Comparison of ENCODE assay signal across 8 cellular contexts in the genomic region with DNA sequence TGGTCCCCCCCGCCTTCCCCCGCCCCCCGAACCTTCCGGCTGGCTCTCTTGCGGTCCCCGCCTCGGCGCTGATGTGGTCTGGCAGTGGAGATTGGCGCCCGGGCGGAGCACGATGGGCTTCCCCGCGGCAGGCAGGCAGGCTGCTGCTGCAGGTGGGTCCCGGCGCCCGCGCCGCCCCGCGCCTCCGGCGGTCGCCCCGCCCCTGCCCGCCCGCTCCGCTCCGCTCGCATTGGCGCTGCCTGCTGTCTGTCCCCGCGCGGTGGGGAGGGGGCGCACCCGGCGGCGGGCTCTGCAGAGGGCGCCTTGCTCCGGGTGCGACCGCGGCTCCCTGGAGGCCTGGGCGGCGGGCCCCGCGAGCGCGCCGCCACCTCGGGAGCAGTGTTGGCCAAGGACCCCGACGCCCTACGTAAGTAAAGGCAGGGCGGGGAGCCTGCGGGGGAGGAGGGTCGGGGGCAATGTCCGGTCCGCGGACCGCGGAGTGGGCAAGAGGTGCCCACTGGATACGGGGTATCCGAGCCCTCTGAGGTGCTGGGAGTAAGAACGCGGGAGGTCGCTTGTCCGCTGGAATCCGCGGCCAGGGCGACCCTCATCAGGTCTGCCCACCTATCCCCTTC. TPM values are rescaled to one million over a fixed set of nuclear protein-coding genes. Genes with fewer than 3 reads are reported as not detected.
DNase-seq lines count a peak whose midpoint lies in the region; ATAC-seq, FAIRE-seq and TF ChIP-seq lines count a peak whose summit lies in the region.

A gene with protein sequence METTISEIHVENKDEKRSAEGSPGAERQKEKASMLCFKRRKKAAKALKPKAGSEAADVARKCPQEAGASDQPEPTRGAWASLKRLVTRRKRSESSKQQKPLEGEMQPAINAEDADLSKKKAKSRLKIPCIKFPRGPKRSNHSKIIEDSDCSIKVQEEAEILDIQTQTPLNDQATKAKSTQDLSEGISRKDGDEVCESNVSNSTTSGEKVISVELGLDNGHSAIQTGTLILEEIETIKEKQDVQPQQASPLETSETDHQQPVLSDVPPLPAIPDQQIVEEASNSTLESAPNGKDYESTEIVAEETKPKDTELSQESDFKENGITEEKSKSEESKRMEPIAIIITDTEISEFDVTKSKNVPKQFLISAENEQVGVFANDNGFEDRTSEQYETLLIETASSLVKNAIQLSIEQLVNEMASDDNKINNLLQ (plus strand): TSS at position 292 of the 614 bp plus-strand sequence. CDS start 2,896 bp downstream, outside the sequence.

- H3K9me3 ChIP-seq in Caco-2 (no peaks in the 10 kb centered on the region), KOPT-K1 (ENCODE audit: insufficient read depth, low read length, poor library complexity, severe bottlenecking) (no peaks in the 10 kb centered on the region), T-helper 17 cell (ENCODE audit: control insufficient read depth, low read length, poor library complexity, severe bottlenecking) (no peaks in the 10 kb centered on the region), astrocyte (ENCODE audit: insufficient read depth, low read depth, low read length) (no peaks in the 10 kb centered on the region), iPS-15b (ENCODE audit: control insufficient read depth, insufficient read depth, low read length) (no peaks in the 10 kb centered on the region), skeletal muscle tissue (ENCODE audit: control insufficient read depth in 3 of 3, low read length in 3 of 3) (no peaks in the 10 kb centered on the region)

- no peak for FAIRE-seq in astrocyte (lab: Jason Lieb, UNC)

- ATAC-seq in GM21367 (IDR thresholded peaks at IDR 0.05; ENCODE audit: unreplicated experiment) (peak; percentile 50), T-helper 17 cell (peak; percentile 94), GM18861 (IDR thresholded peaks at IDR 0.05; ENCODE audit: unreplicated experiment) (no peak)

- DNase-seq in Caco-2 (peak; percentile 83 to 94), T-helper 17 cell (peak; percentile 56 to 71 (median 69)), astrocyte (ENCODE audit: low read depth) (peak; percentile 32)

- no peaks in the 10 kb centered on the region for H3K36me3 ChIP-seq in Caco-2 (ENCODE audit: control insufficient read depth, insufficient read depth, low read length)
- peaks cover 28% of the 10 kb centered on the region for H3K36me3 ChIP-seq in KOPT-K1 (ENCODE audit: insufficient read depth, low read length)
- no peaks in the 10 kb centered on the region for H3K36me3 ChIP-seq in astrocyte (ENCODE audit: insufficient read depth, low read length)
- H3K36me3 ChIP-seq in iPS-15b (ENCODE audit: control insufficient read depth, insufficient read depth, low read length): no peaks in the 10 kb centered on the region
- peaks cover 0 to 4% (median 0%) of the 10 kb centered on the region in 3 donors for H3K36me3 ChIP-seq in skeletal muscle tissue (ENCODE audit: control insufficient read depth in 3 of 3, insufficient read depth in 3 of 3, low read length in 3 of 3)

- peak within 1 kb of the TSS; percentile 97 for H3K4me3 ChIP-seq in Caco-2 (ENCODE audit: low read depth, low read length)
- peak within 1 kb of the TSS; percentile 83 for H3K4me3 ChIP-seq in astrocyte (ENCODE audit: insufficient read depth, low read depth, low read length)
- peak within 1 kb of the TSS; percentile 66 for H3K4me3 ChIP-seq in iPS-15b (ENCODE audit: low read depth, low read length)
- H3K4me3 ChIP-seq in skeletal muscle tissue (ENCODE audit: low read length in 3 of 3): peak within 1 kb of the TSS; percentile 72 to 77 (median 74)

- H3K27me3 Mint-ChIP-seq in Caco-2 (ENCODE audit: insufficient read depth, unreplicated experiment) (no peaks in the 10 kb centered on the region), T-helper 17 cell (no peaks in the 10 kb centered on the region), astrocyte (ENCODE audit: low read depth, unreplicated experiment) (no peaks in the 10 kb centered on the region)

- intact Hi-C loops in Caco-2 (cut with micrococcal nuclease; ENCODE audit: unreplicated experiment): loop anchor here (1.0 to 5.0 kb wide), 3 partner anchors 27 to 128 kb away; a partner anchor contains a TSS

- H3K4me3 Mint-ChIP-seq in Caco-2 (ENCODE audit: unreplicated experiment) (peak within 1 kb of the TSS; percentile 96), T-helper 17 cell (peak within 1 kb of the TSS; percentile 95), astrocyte (ENCODE audit: unreplicated experiment) (peak within 1 kb of the TSS; percentile 95)

- no peak for TF ChIP-seq CTCF in Caco-2 (IDR thresholded peaks at IDR 0.05; ENCODE audit: insufficient read depth in 1 of 2, low read depth in 1 of 2, low read length in 1 of 2, severe bottlenecking in 1 of 2, unreplicated experiment in 1 of 2)
- TF ChIP-seq CTCF in astrocyte (IDR thresholded peaks at IDR 0.05; ENCODE audit: insufficient read depth, low read depth, low read length): no peak

- H3K36me3 Mint-ChIP-seq in Caco-2 (ENCODE audit: insufficient read depth, unreplicated experiment) (peaks cover 40% of the 10 kb centered on the region), T-helper 17 cell (ENCODE audit: low read depth) (peaks cover 4% of the 10 kb centered on the region), astrocyte (ENCODE audit: low read depth, unreplicated experiment) (peaks cover 5% of the 10 kb centered on the region)

- POLR2A ChIA-PET in Caco-2 (lab: Charles Lee): interaction anchor here (1.0 kb wide), 1 partner anchor 180 kb away, joined by 4 read pairs; no protein-coding TSS in a partner anchor

- H3K4me1 ChIP-seq in Caco-2 (peaks cover 30% of the 10 kb centered on the region), astrocyte (ENCODE audit: insufficient read depth, low read length) (no peaks in the 10 kb centered on the region), iPS-15b (ENCODE audit: control insufficient read depth, insufficient read depth, low read length) (peaks cover 4% of the 10 kb centered on the region), skeletal muscle tissue (ENCODE audit: control insufficient read depth in 3 of 3, insufficient read depth in 3 of 3, low read length in 3 of 3) (peaks cover 5 to 8% (median 7%) of the 10 kb centered on the region in 3 donors)

- H3K9ac ChIP-seq in astrocyte (ENCODE audit: low read length): peak within 1 kb of the TSS; percentile 81
- H3K9ac ChIP-seq in iPS-15b (ENCODE audit: low read depth, low read length): no peak within 1 kb of the TSS
- peak within 1 kb of the TSS; percentile 23 to 70 (median 50) for H3K9ac ChIP-seq in skeletal muscle tissue (ENCODE audit: low read depth in 1 of 3, low read length in 3 of 3)

- peak within 1 kb of the TSS; percentile 92 for H3K4me2 ChIP-seq in astrocyte (ENCODE audit: low read length)

- H3K4me1 Mint-ChIP-seq in Caco-2 (ENCODE audit: low read depth, unreplicated experiment) (peaks cover 10% of the 10 kb centered on the region), T-helper 17 cell (peaks cover 29% of the 10 kb centered on the region), astrocyte (ENCODE audit: low read depth, unreplicated experiment) (peaks cover 9% of the 10 kb centered on the region)

- no TSS peak for BruUV-seq in Caco-2 (replicated peaks; lab: Mats Ljungman, UMichigan)

- no peaks in the 10 kb centered on the region for H3K79me2 ChIP-seq in astrocyte (ENCODE audit: insufficient read depth, low read length)

- H3K27ac Mint-ChIP-seq in Caco-2 (ENCODE audit: unreplicated experiment): peak within 1 kb of the TSS; percentile 93
- H3K27ac Mint-ChIP-seq in T-helper 17 cell: peak within 1 kb of the TSS; percentile 82
- H3K27ac Mint-ChIP-seq in astrocyte (ENCODE audit: unreplicated experiment): peak within 1 kb of the TSS; percentile 78

- H2AFZ ChIP-seq in astrocyte (ENCODE audit: low read depth, low read length): peak within 1 kb of the TSS; percentile 81

- H3K27me3 ChIP-seq in Caco-2 (replicated peaks; ENCODE audit: control insufficient read depth, insufficient read depth, low read length) (no peaks in the 10 kb centered on the region), astrocyte (ENCODE audit: insufficient read depth, low read length) (no peaks in the 10 kb centered on the region), iPS-15b (ENCODE audit: control insufficient read depth, insufficient read depth, low read length) (peaks cover 7% of the 10 kb centered on the region), skeletal muscle tissue (ENCODE audit: control insufficient read depth in 3 of 3, insufficient read depth in 3 of 3, low read length in 3 of 3) (no peaks in the 10 kb centered on the region)

- H4K20me1 ChIP-seq in astrocyte (ENCODE audit: insufficient read depth, low read length): no peaks in the 10 kb centered on the region

- CTCF ChIA-PET in Caco-2 (lab: Charles Lee): interaction anchor here (0.5 to 1.5 kb wide), 5 partner anchors 35 to 427 kb away, joined by 3 to 6 read pairs (median 3); a partner anchor contains a TSS

- no peaks in the 10 kb centered on the region for H3K9me3 Mint-ChIP-seq in Caco-2 (ENCODE audit: unreplicated experiment)
- H3K9me3 Mint-ChIP-seq in astrocyte (ENCODE audit: unreplicated experiment): no peaks in the 10 kb centered on the region

- H3K27ac ChIP-seq in KOPT-K1 (ENCODE audit: low read depth, low read length, poor library complexity, severe bottlenecking): peak within 1 kb of the TSS; percentile 65
- H3K27ac ChIP-seq in astrocyte (ENCODE audit: low read depth, low read length): no peak within 1 kb of the TSS
- H3K27ac ChIP-seq in skeletal muscle tissue (ENCODE audit: low read depth, low read length): no peak within 1 kb of the TSS

RNA-seq across cellular contexts. Expression of the gene that starts here (rescaled TPM):
- total RNA-seq in Caco-2 (2022) (15.0 and 15.9 TPM in 2 replicates), T-helper 17 cell (under 1 TPM; 0.12 to 0.16 TPM), astrocyte (2.9 and 3.1 TPM in 2 replicates), skeletal muscle tissue (0.52 TPM)

Comparison
In these comparisons a context has a peak if more than half of its experiments do, and no peak if none do; other contexts are left out.
1. Peak in DNase-seq and ATAC-seq in T-helper 17 cell; RNA of the gene not detected or under 1 TPM.
2. DNase-seq: peak in every context shown above with its lines; median percentile 88 in Caco-2; 69 in T-helper 17 cell; 32 in astrocyte.